ENCODE assay signal across 9 cellular contexts in the genomic region with DNA sequence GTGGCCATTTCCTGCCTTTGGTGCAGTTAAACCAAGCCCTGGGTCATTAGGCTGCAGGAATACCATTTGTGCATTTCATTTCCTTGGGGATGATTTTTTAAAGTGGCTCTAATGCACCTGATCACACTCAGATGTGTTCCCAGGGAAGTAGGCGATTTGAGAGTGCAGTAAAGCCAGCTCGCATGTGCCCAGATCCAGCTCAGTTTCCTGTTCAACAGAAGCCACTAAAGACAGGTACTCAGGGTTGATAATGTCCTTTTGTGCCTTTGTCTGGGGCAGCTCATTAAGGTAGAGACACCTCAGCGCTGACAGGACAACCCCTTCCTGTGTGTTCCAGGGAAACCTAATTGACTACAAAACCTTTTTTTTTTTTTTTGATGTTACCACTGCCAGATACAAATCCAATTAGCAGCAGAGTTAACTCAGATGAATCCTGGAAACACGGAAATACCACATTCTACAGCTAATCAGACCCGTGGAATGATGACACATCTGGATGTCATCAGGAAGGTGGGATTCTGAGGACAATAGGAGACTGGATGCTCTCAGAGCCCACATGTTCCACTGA. TPM values are rescaled to one million over a fixed set of nuclear protein-coding genes. Genes with fewer than 3 reads are reported as not detected.
DNase-seq lines count a peak whose midpoint lies in the region; ATAC-seq lines count a peak whose summit lies in the region.
"Had no signal": no experiment of that assay in that cellular context is flagged by ENCODE, and none has a peak within 500 bp of the region (broad histone marks: within the 10 kb centered on the region; RNA-seq: fewer than 3 reads in every experiment).

No MANE protein-coding gene starts in this region.

- no peak overlapping the region for H3K4me3 Mint-ChIP-seq in activated naive CD4-positive, alpha-beta T cell treated with anti-CD3 and anti-CD28 coated beads for 36 hours

- intact Hi-C loops in activated naive CD4-positive, alpha-beta T cell treated with anti-CD3 and anti-CD28 coated beads for 36 hours (cut with micrococcal nuclease) = loop anchor here (2.0 to 10.0 kb wide), 4 partner anchors 15 to 401 kb away; partner anchors contain the start of genes ATP5MC3 and GPR155

- H3K4me3 ChIP-seq in skin epidermis = no peak overlapping the region

- peak overlapping the region in 19 of 21 experiments; percentile 26 to 85 (median 59) for H3K27ac ChIP-seq in skin epidermis

- H3K4me1 Mint-ChIP-seq in activated naive CD4-positive, alpha-beta T cell treated with anti-CD3 and anti-CD28 coated beads for 36 hours (ENCODE audit: low read depth) = peaks cover 45% of the 10 kb centered on the region

- H3K36me3 Mint-ChIP-seq in activated naive CD4-positive, alpha-beta T cell treated with anti-CD3 and anti-CD28 coated beads for 36 hours (ENCODE audit: low read depth) = no peaks in the 10 kb centered on the region

- H3K27me3 Mint-ChIP-seq in activated naive CD4-positive, alpha-beta T cell treated with anti-CD3 and anti-CD28 coated beads for 36 hours (ENCODE audit: low read depth) = no peaks in the 10 kb centered on the region

- H3K9me3 Mint-ChIP-seq in activated naive CD4-positive, alpha-beta T cell treated with anti-CD3 and anti-CD28 coated beads for 36 hours = no peaks in the 10 kb centered on the region

- CTCF ChIA-PET in activated naive CD4-positive, alpha-beta T cell treated with anti-CD3 and anti-CD28 coated beads for 36 hours (lab: Charles Lee) = no interaction called here

- ATAC-seq in HG03175 (IDR thresholded peaks at IDR 0.05; ENCODE audit: unreplicated experiment) = no peak

- DNase-seq in activated naive CD4-positive, alpha-beta T cell treated with anti-CD3 and anti-CD28 coated beads for 36 hours = peak; percentile 16
- DNase-seq in activated naive CD4-positive, alpha-beta T cell (lab: John Stamatoyannopoulos, UW) = no peak
- DNase-seq in NCI-H510A (lab: John Stamatoyannopoulos, UW) (peak; percentile 21), dermis blood vessel endothelial cell (peak; percentile 62), H4 (ENCODE audit: low spot score) (no peak), GM19238 (ENCODE audit: insufficient read length, low spot score) (no peak)
- DNase-seq: MV-4-11 had no signal

- H3K27ac Mint-ChIP-seq in activated naive CD4-positive, alpha-beta T cell treated with anti-CD3 and anti-CD28 coated beads for 36 hours = peak overlapping the region; percentile 48

RNA-seq across cellular contexts. Expression of gene CHRNA1, which starts 15.2 kb away (rescaled TPM):
- not detected for total RNA-seq in activated naive CD4-positive, alpha-beta T cell treated with anti-CD3 and anti-CD28 coated beads for 36 hours
- 0.51 TPM in 2 replicates for total RNA-seq in dermis blood vessel endothelial cell
- 0.94 and 1.1 TPM in 2 replicates for total RNA-seq in H4 (2014; rRNA removed; shearing (Covaris generic))

Comparison
In these comparisons a context has a peak if more than half of its experiments do, and no peak if none do; other contexts are left out.
1. DNase-seq: peak in activated naive CD4-positive, alpha-beta T cell treated with anti-CD3 and anti-CD28 coated beads for 36 hours (single experiment), NCI-H510A (single experiment) and dermis blood vessel endothelial cell (single experiment); none in activated naive CD4-positive, alpha-beta T cell (0 of 4), H4 (single experiment) and GM19238 (single experiment).